ENCODE assay signal across 17 cellular contexts in genomic region chr17:73118876-73119485, GRCh38. TPM values are rescaled to one million over a fixed set of nuclear protein-coding genes. Genes with fewer than 3 reads are reported as not detected.
DNase-seq lines count a peak whose midpoint lies in the region; ATAC-seq, FAIRE-seq and TF ChIP-seq lines count a peak whose summit lies in the region.
"Had no signal": no experiment of that assay in that cellular context is flagged by ENCODE, and none has a peak within 500 bp of the region (broad histone marks: within the 10 kb centered on the region; RNA-seq: fewer than 3 reads in every experiment).

No MANE protein-coding gene starts in this region.

- 65 to 80% (median 75%) methylated on average over 7 of the region's 7 CpGs for WGBS in spleen, 5 donors

- H3K4me1 Mint-ChIP-seq in stimulated activated effector memory CD8-positive, alpha-beta T cell treated with anti-CD3 and anti-CD28 coated beads, Interleukin-12 subunit alpha, Interleukin-12 subunit beta, amount 100 ng/mL, for 72 hours: peaks cover 6% of the 10 kb centered on the region

- H3K27ac ChIP-seq in spleen: no peak overlapping the region
- H3K27ac ChIP-seq: left lung, ovary, SJSA1 had no signal

- H3K27me3 ChIP-seq in BE2C (no peaks in the 10 kb centered on the region), spleen (replicated peaks in 1 of 7) (no peaks in the 10 kb centered on the region)
- H3K27me3 ChIP-seq: left lung, ovary, SJSA1 had no signal

- TF ChIP-seq POLR2A in spleen (IDR thresholded peaks at IDR 0.05): no peak

- H3K9me3 ChIP-seq in BE2C: no peaks in the 10 kb centered on the region
- H3K9me3 ChIP-seq in spleen: no peaks in the 10 kb centered on the region
- H3K9me3 ChIP-seq: ovary, SJSA1 had no signal

- H3K9me3 Mint-ChIP-seq in stimulated activated effector memory CD8-positive, alpha-beta T cell treated with anti-CD3 and anti-CD28 coated beads, Interleukin-12 subunit alpha, Interleukin-12 subunit beta, amount 100 ng/mL, for 72 hours: no peaks in the 10 kb centered on the region
- H3K9me3 Mint-ChIP-seq: effector memory CD8-positive, alpha-beta T cell had no signal

- peak; percentile 80 for DNase-seq in BE2C
- peak; percentile 67 to 91 (median 75) for DNase-seq in NCI-H1417 (lab: John Stamatoyannopoulos, UW)
- DNase-seq in NCI-H345 treated with DMSO at 0.1 percent for 48 hours (lab: John Stamatoyannopoulos, UW; ENCODE audit: unreplicated experiment): peak; percentile 82
- DNase-seq in cerebellar cortex (ENCODE audit: low spot score): peak; percentile 87
- no peak for DNase-seq in stimulated activated effector memory CD8-positive, alpha-beta T cell treated with anti-CD3 and anti-CD28 coated beads, Interleukin-12 subunit alpha, Interleukin-12 subunit beta, amount 100 ng/mL, for 72 hours (ENCODE audit: low spot score in 2 of 2)
- DNase-seq in spleen: no peak
- DNase-seq in RCC 7860 (ENCODE audit: low spot score): no peak
- DNase-seq: activated CD4-positive, alpha-beta T cell treated with anti-CD3 and anti-CD28 coated beads, Interleukin-2, amount 50 U/mL, for 1 hour; activated T-cell treated with anti-CD3 and anti-CD28 coated beads, Interleukin-2, amount 50 U/mL, for 48 hours; central memory CD4-positive, alpha-beta T cell; effector memory CD8-positive, alpha-beta T cell; left lung; ovary; stimulated activated naive CD4-positive, alpha-beta T cell treated with Interleukin-2 at 50 U/mL for 16 hours had no signal

- H3K36me3 ChIP-seq in BE2C (no peaks in the 10 kb centered on the region), spleen (no peaks in the 10 kb centered on the region)
- H3K36me3 ChIP-seq: left lung, ovary, SJSA1 had no signal

- TF ChIP-seq CTCF in BE2C (IDR thresholded peaks at IDR 0.05; ENCODE audit: low read depth, low read length) (no peak), spleen (IDR thresholded peaks at IDR 0.05 in 8 of 11, conservative IDR thresholded peaks at IDR 0.05 in 3 of 11) (no peak)

- H3K4me3 ChIP-seq in BE2C (ENCODE audit: low read depth, low read length): no peak overlapping the region
- no peak overlapping the region for H3K4me3 ChIP-seq in spleen
- H3K4me3 ChIP-seq: left lung, ovary, SJSA1, smooth muscle cell had no signal

- intact Hi-C loops in spleen (cut with DNase I; ENCODE audit: low total_unique reads): no loop called here

- no peak for FAIRE-seq in RCC 7860 (lab: Jason Lieb, UNC)

- H3K4me3 Mint-ChIP-seq in stimulated activated effector memory CD8-positive, alpha-beta T cell treated with anti-CD3 and anti-CD28 coated beads, Interleukin-12 subunit alpha, Interleukin-12 subunit beta, amount 100 ng/mL, for 72 hours: no peak overlapping the region
- H3K4me3 Mint-ChIP-seq: effector memory CD8-positive, alpha-beta T cell had no signal

- H3K27ac Mint-ChIP-seq in stimulated activated effector memory CD8-positive, alpha-beta T cell treated with anti-CD3 and anti-CD28 coated beads, Interleukin-12 subunit alpha, Interleukin-12 subunit beta, amount 100 ng/mL, for 72 hours: no peak overlapping the region
- H3K27ac Mint-ChIP-seq: effector memory CD8-positive, alpha-beta T cell had no signal

- ATAC-seq in stimulated activated effector memory CD8-positive, alpha-beta T cell treated with anti-CD3 and anti-CD28 coated beads, Interleukin-12 subunit alpha, Interleukin-12 subunit beta, amount 100 ng/mL, for 72 hours: no peak
- ATAC-seq in GM18517 (IDR thresholded peaks at IDR 0.05; ENCODE audit: unreplicated experiment): no peak
- ATAC-seq: effector memory CD8-positive, alpha-beta T cell; left lung had no signal

- H3K36me3 Mint-ChIP-seq in stimulated activated effector memory CD8-positive, alpha-beta T cell treated with anti-CD3 and anti-CD28 coated beads, Interleukin-12 subunit alpha, Interleukin-12 subunit beta, amount 100 ng/mL, for 72 hours: no peaks in the 10 kb centered on the region

- peaks cover 7% of the 10 kb centered on the region; the same call in 1 of the 2 replicates for H3K4me1 ChIP-seq in BE2C
- no peaks in the 10 kb centered on the region for H3K4me1 ChIP-seq in spleen
- H3K4me1 ChIP-seq: left lung, SJSA1 had no signal

RNA-seq across cellular contexts. Expression of gene SLC39A11, which starts 26.5 kb away (rescaled TPM):
- polyA plus RNA-seq in BE2C (2012; ENCODE audit: insufficient read depth, insufficient read length, low read depth): 31.7 TPM
- total RNA-seq in spleen: 10 to 100 TPM; 22.5 to 45.2 (median 29.6) TPM
- 1 to 10 TPM; 4.1 to 8.1 (median 4.1) TPM for polyA plus RNA-seq in spleen

RNA-seq across cellular contexts. Expression of gene SSTR2, which starts 45.8 kb away (rescaled TPM):
- polyA plus RNA-seq in BE2C (2012; ENCODE audit: insufficient read depth, insufficient read length, low read depth): 4.8 TPM
- total RNA-seq in spleen: 10 to 100 TPM in 5 of 7 donors, 1 to 10 TPM in 2; 6.5 to 23.7 (median 16.2) TPM
- 1 to 10 TPM; 1.0 to 2.6 (median 2.3) TPM for polyA plus RNA-seq in spleen
- polyA plus RNA-seq: smooth muscle cell had no signal

Comparison
In these comparisons a context has a peak if more than half of its experiments do, and no peak if none do; other contexts are left out.
1. DNase-seq: peak in BE2C (single experiment), NCI-H1417 (3 of 3), NCI-H345 treated with DMSO at 0.1 percent for 48 hours (single experiment) and cerebellar cortex (single experiment); none in stimulated activated effector memory CD8-positive, alpha-beta T cell treated with anti-CD3 and anti-CD28 coated beads, Interleukin-12 subunit alpha, Interleukin-12 subunit beta, amount 100 ng/mL, for 72 hours (0 of 2), spleen (single experiment) and RCC 7860 (single experiment).